ENCODE assay signal across 8 cellular contexts in genomic region chr19:40398417-40399056, GRCh38. TPM values are rescaled to one million over a fixed set of nuclear protein-coding genes. Genes with fewer than 3 reads are reported as not detected.
DNase-seq lines count a peak whose midpoint lies in the region; ATAC-seq, FAIRE-seq and TF ChIP-seq lines count a peak whose summit lies in the region.

No MANE protein-coding gene starts in this region.

- ATAC-seq in right cardiac atrium, result peak in 1 of 2 donors; percentile 46
- ATAC-seq in GM19023 (IDR thresholded peaks at IDR 0.05; ENCODE audit: unreplicated experiment), result no peak
- ATAC-seq in HG03469 (IDR thresholded peaks at IDR 0.05; ENCODE audit: unreplicated experiment), result no peak

- H3K4me3 ChIP-seq in right cardiac atrium (ENCODE audit: low read length), result no peak overlapping the region

- no peak for TF ChIP-seq CTCF in D721Med (IDR thresholded peaks at IDR 0.05; ENCODE audit: insufficient read depth, missing control alignments)

- no peaks in the 10 kb centered on the region for H3K4me1 ChIP-seq in right cardiac atrium (ENCODE audit: control insufficient read depth, insufficient read depth, low read length)

- no peak overlapping the region for H3K27ac ChIP-seq in right cardiac atrium (ENCODE audit: low read length)

- H3K9me3 ChIP-seq in right cardiac atrium (ENCODE audit: control insufficient read depth, low read length), result no peaks in the 10 kb centered on the region

- intact Hi-C loops in right cardiac atrium (cut with DNase I), result no loop called here

- 54% methylated on average over 47 of the region's 47 CpGs for whole genome bisulfite sequencing in right cardiac atrium

- no peaks in the 10 kb centered on the region for H3K27me3 ChIP-seq in right cardiac atrium (ENCODE audit: control insufficient read depth, insufficient read depth)

- DNase-seq in NCI-H1930 (lab: John Stamatoyannopoulos, UW) (peak; percentile 23 to 31), right cardiac atrium (peak; percentile 54 to 79 (median 74)), NOMO-1 treated with dmso at 0.1 percent for 144 hours (lab: John Stamatoyannopoulos, UW; ENCODE audit: unreplicated experiment) (no peak), D721Med (ENCODE audit: insufficient read length, low spot score) (no peak)
- DNase-seq in activated CD8-positive, alpha-beta memory T cell treated with anti-CD3 and anti-CD28 coated beads, Interleukin-2, amount 50 U/mL, for 48 hours, result peak; percentile 75
- peak; percentile 27 to 62 (median 44) for DNase-seq in stimulated activated CD4-positive, alpha-beta T cell treated with anti-CD3 and anti-CD28 coated beads, TNF-alpha, amount 100 ng/mL, for 4 hours (ENCODE audit: low read depth in 3 of 3)

- FAIRE-seq in D721Med (lab: Jason Lieb, UNC), result no peak

RNA-seq across cellular contexts. Expression of gene HIPK4, which starts 8.6 kb away (rescaled TPM):
- total RNA-seq in right cardiac atrium, result under 1 TPM in 1 of 4 donors, not detected in 3; 0.11 TPM
- 0.05 TPM for polyA plus RNA-seq in right cardiac atrium

RNA-seq across cellular contexts. Expression of gene PRX, which starts 14.6 kb away (rescaled TPM):
- total RNA-seq in right cardiac atrium, result 1 to 10 TPM; 3.2 to 7.1 (median 4.8) TPM
- polyA plus RNA-seq in right cardiac atrium, result 5.7 TPM

RNA-seq across cellular contexts. Expression of gene SERTAD1, which starts 27.3 kb away (rescaled TPM):
- total RNA-seq in right cardiac atrium, result 10 to 100 TPM in 2 of 4 donors, 1 to 10 TPM in 2; 8.9 to 14.4 (median 9.7) TPM
- 18.4 TPM for polyA plus RNA-seq in right cardiac atrium

RNA-seq across cellular contexts. Expression of gene SERTAD3, which starts 45.6 kb away (rescaled TPM):
- 10 to 100 TPM; 31.5 to 48.2 (median 36.9) TPM for total RNA-seq in right cardiac atrium
- 36.2 TPM for polyA plus RNA-seq in right cardiac atrium

RNA-seq across cellular contexts. Expression of gene PLD3, which starts 50.0 kb away (rescaled TPM):
- 100 to 1,000 TPM; 197 to 235 (median 223) TPM for total RNA-seq in right cardiac atrium
- 180 TPM for polyA plus RNA-seq in right cardiac atrium

Comparison
In these comparisons a context has a peak if more than half of its experiments do, and no peak if none do; other contexts are left out.
1. DNase-seq: peak in NCI-H1930 (2 of 2), activated CD8-positive, alpha-beta memory T cell treated with anti-CD3 and anti-CD28 coated beads, Interleukin-2, amount 50 U/mL, for 48 hours (single experiment), right cardiac atrium (3 of 3) and stimulated activated CD4-positive, alpha-beta T cell treated with anti-CD3 and anti-CD28 coated beads, TNF-alpha, amount 100 ng/mL, for 4 hours (3 of 3); none in NOMO-1 treated with dmso at 0.1 percent for 144 hours (single experiment) and D721Med (single experiment).